9 cellular contexts compared by ENCODE assay signal in the genomic region with DNA sequence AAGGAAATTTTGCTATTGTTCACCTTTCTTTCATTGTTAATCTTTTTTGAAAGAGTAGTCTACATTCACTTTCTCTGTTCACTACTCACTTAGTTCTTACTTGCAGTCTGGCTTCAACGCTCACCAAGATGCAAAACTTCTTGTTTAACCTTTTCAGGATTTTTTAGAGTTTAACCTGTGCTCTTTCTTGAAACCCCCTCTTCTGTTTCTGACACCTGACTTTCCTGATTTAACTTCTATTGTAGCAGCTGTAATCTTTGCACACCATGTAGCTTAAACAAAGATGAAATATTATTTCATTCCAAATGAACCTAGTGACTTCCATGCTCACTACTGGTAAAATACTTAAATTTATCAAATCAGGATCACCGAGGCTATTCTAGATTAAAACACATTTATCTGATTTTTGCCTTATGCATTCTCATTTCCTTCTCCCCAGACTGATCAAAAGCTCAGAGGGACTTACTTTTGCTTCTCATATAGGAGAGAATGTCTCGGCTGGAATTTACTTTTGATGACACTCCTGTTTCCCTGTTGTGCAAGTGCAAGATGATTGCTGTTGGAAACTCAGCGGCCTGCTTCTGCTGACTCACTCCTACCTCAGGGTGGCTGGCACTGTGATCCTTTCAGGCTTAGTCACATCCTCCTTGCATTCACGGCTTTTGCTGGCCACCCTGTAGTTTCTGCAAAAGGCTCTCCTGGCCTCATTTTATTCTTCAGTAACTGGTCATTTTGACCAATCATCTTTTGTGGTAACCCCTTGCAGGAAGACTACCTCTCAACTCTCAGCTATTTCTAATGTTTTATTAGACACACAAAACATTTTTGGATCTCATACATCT.
DNase-seq lines count a peak whose midpoint lies in the region; ATAC-seq and TF ChIP-seq lines count a peak whose summit lies in the region.
"Had no signal": no experiment of that assay in that cellular context is flagged by ENCODE, and none has a peak within 500 bp of the region (broad histone marks: within the 10 kb centered on the region; RNA-seq: fewer than 3 reads in every experiment).

No MANE protein-coding gene starts in this region.

- H3K27me3 ChIP-seq in colonic mucosa = no peaks in the 10 kb centered on the region

- no peaks in the 10 kb centered on the region for H3K9me3 ChIP-seq in colonic mucosa

- no peak overlapping the region for H3K9ac ChIP-seq in colonic mucosa (ENCODE audit: low read depth in 2 of 2, low read length in 2 of 2)

- TF ChIP-seq CTCF in colonic mucosa (IDR thresholded peaks at IDR 0.05) = no peak

- DNase-seq in DMS 273 (lab: John Stamatoyannopoulos, UW; ENCODE audit: unreplicated experiment) (peak; percentile 5), DMS 273 treated with DMSO at 0.1 percent for 48 hours (lab: John Stamatoyannopoulos, UW) (no peak), NCI-H460 (ENCODE audit: extremely low read depth, low read depth) (peak; percentile 93), left ventricle myocardium superior (peak; percentile 14), DMS153 treated with DMSO at 0.1 percent for 48 hours (lab: John Stamatoyannopoulos, UW; ENCODE audit: unreplicated experiment) (no peak), colonic mucosa (no peak)
- peak; percentile 22 for DNase-seq in activated gamma-delta T cell treated with anti-CD3 and anti-CD28 coated beads, Interleukin-2, amount 50 U/mL, for 16 hours (ENCODE audit: low read depth)
- peak; percentile 27 to 34 for DNase-seq in stimulated activated CD4-positive, alpha-beta T cell treated with anti-CD3 and anti-CD28 coated beads, Interleukin-1b, Interleukin-23, amount 100 ng/mL, for 4 hours (ENCODE audit: low read depth in 2 of 2)

- ATAC-seq in left ventricle myocardium superior = peak; percentile 54

- intact Hi-C loops in left ventricle myocardium superior (cut with micrococcal nuclease) (no loop called here), colonic mucosa (cut with DNase I) (no loop called here)

- no peak overlapping the region for H3K4me3 ChIP-seq in colonic mucosa

- H3K27ac ChIP-seq in colonic mucosa = no peak overlapping the region
- H3K27ac ChIP-seq: 22Rv1 had no signal

- no peaks in the 10 kb centered on the region for H3K4me1 ChIP-seq in colonic mucosa

- H3K36me3 ChIP-seq in colonic mucosa = no peaks in the 10 kb centered on the region

Comparison
In these comparisons a context has a peak if more than half of its experiments do, and no peak if none do; other contexts are left out.
1. DNase-seq: peak in DMS 273 (single experiment), NCI-H460 (single experiment), activated gamma-delta T cell treated with anti-CD3 and anti-CD28 coated beads, Interleukin-2, amount 50 U/mL, for 16 hours (single experiment), left ventricle myocardium superior (single experiment) and stimulated activated CD4-positive, alpha-beta T cell treated with anti-CD3 and anti-CD28 coated beads, Interleukin-1b, Interleukin-23, amount 100 ng/mL, for 4 hours (2 of 2); none in DMS 273 treated with DMSO at 0.1 percent for 48 hours (single experiment), DMS153 treated with DMSO at 0.1 percent for 48 hours (single experiment) and colonic mucosa (single experiment).